In genomic region chr2:32039447-32040219, GRCh38 we compare ENCODE assay signal across 8 cellular contexts. TPM values are rescaled to one million over a fixed set of nuclear protein-coding genes. Genes with fewer than 3 reads are reported as not detected.
DNase-seq lines count a peak whose midpoint lies in the region; ATAC-seq and TF ChIP-seq lines count a peak whose summit lies in the region.

Gene DPY30, minus strand, starts transcription at chr2:32039805. Its CDS starts 349 bp downstream, at chr2:32039456.

- H3K4me3 ChIP-seq in AG10803 (ENCODE audit: low read length) (peak within 1 kb of the TSS; percentile 95), spleen (peak within 1 kb of the TSS; percentile 66 to 90 (median 82))

- TF ChIP-seq CTCF in AG10803 (conservative IDR thresholded peaks at IDR 0.05; ENCODE audit: low read length) (no peak; the same call in 1 of the 2 replicates), spleen (IDR thresholded peaks at IDR 0.05 in 8 of 11, conservative IDR thresholded peaks at IDR 0.05 in 3 of 11) (no peak)

- TF ChIP-seq POLR2A in spleen (IDR thresholded peaks at IDR 0.05): peak; percentile 40 to 83 (median 81)

- no peaks in the 10 kb centered on the region for H3K27me3 ChIP-seq in spleen (replicated peaks in 1 of 7)

- peaks cover 0 to 34% (median 18%) of the 10 kb centered on the region in 6 donors for H3K4me1 ChIP-seq in spleen

- ATAC-seq in GM19035 (IDR thresholded peaks at IDR 0.05; ENCODE audit: unreplicated experiment): peak; percentile 90
- peak; percentile 89 for ATAC-seq in HG03342 (IDR thresholded peaks at IDR 0.05; ENCODE audit: unreplicated experiment)

- H3K27ac ChIP-seq in caudate nucleus (ENCODE audit: low read depth, low read length) (peak within 1 kb of the TSS; percentile 82), spleen (peak within 1 kb of the TSS; percentile 80 to 93 (median 90))

- DNase-seq in AG10803 (ENCODE audit: low read depth) (peak; percentile 93), NCI-H446 (lab: John Stamatoyannopoulos, UW) (peak; percentile 77 to 91), caudate nucleus (lab: John Stamatoyannopoulos, UW) (peak; percentile 29 to 94 (median 86)), inferior parietal cortex (ENCODE audit: extremely low spot score) (peak; percentile 95), spleen (peak; percentile 98)
- DNase-seq in activated CD4-positive, CD25-positive, alpha-beta regulatory T cell (lab: John Stamatoyannopoulos, UW): peak; percentile 72 to 80 (median 78)

- intact Hi-C loops in spleen (cut with DNase I; ENCODE audit: low total_unique reads): no loop called here

- peaks cover 0 to 32% (median 0%) of the 10 kb centered on the region in 6 donors for H3K36me3 ChIP-seq in spleen

- WGBS in spleen, 5 donors: 0 to 1% (median 1%) methylated on average over 27 to 43 of the region's 43 CpGs

- no peaks in the 10 kb centered on the region for H3K9me3 ChIP-seq in spleen

RNA-seq across cellular contexts. Expression of gene DPY30, which starts in this region (rescaled TPM):
- 10 to 100 TPM; 31.9 to 47.7 (median 44.8) TPM for total RNA-seq in spleen
- polyA plus RNA-seq in spleen: 10 to 100 TPM; 74.1 to 86.4 (median 84.9) TPM

Comparison
In these comparisons a context has a peak if more than half of its experiments do, and no peak if none do; other contexts are left out.
1. Peak in every context shown above with its lines: DNase-seq, ATAC-seq, H3K4me3 ChIP-seq and H3K27ac ChIP-seq.